In genomic region chr13:92734545-92734944, GRCh38 we compare ENCODE assay signal across 28 cellular contexts.
"Had no signal": no experiment of that assay in that cellular context is flagged by ENCODE, and none has a peak within 500 bp of the region (broad histone marks: within the 10 kb centered on the region; RNA-seq: fewer than 3 reads in every experiment).

No MANE protein-coding gene starts in this region.

- H3K27ac ChIP-seq: neural progenitor cell, ovary, parathyroid adenoma, psoas muscle, skin epidermis, suprapubic skin, testis, tibial artery, transverse colon, upper lobe of right lung, uterus had no signal

- DNase-seq: natural killer cell; occipital lobe; ovary; posterior cingulate gyrus; psoas muscle; right cardiac atrium; spleen; stimulated activated CD4-positive, alpha-beta T cell treated with anti-CD3 and anti-CD28 coated beads, Interleukin-12 subunit alpha, Interleukin-12 subunit beta, amount 100 ng/mL, for 4 hours; stimulated activated CD4-positive, alpha-beta T cell treated with anti-CD3 and anti-CD28 coated beads, Interleukin-1b, Interleukin-23, amount 100 ng/mL, for 48 hours; stimulated activated CD4-positive, alpha-beta T cell treated with anti-CD3 and anti-CD28 coated beads, Interleukin-4, amount 100 ng/mL, for 1 hour; stimulated activated CD4-positive, alpha-beta T cell treated with anti-CD3 and anti-CD28 coated beads, Interleukin-4, amount 100 ng/mL, for 4 hours; stimulated activated CD8-positive, alpha-beta memory T cell treated with anti-CD3 and anti-CD28 coated beads, Interleukin-4, amount 100 ng/mL, for 48 hours; stimulated activated naive CD4-positive, alpha-beta T cell; stimulated activated naive CD8-positive, alpha-beta T cell treated with anti-CD3 and anti-CD28 coated beads, Interleukin-15, amount 100 ng/mL, for 72 hours; stimulated activated naive CD8-positive, alpha-beta T cell treated with anti-CD3 and anti-CD28 coated beads, Interleukin-15, Interleukin-2, amounts not matched to agents 100 U/mL and 50 U/mL, for 24 hours; substantia nigra; testis; tibial artery; transverse colon; upper lobe of right lung; uterus had no signal

- H3K4me2 ChIP-seq: neural progenitor cell, smooth muscle cell had no signal

- H3K27me3 ChIP-seq: neural progenitor cell, ovary, spleen, suprapubic skin, testis, tibial artery, transverse colon, upper lobe of right lung, uterus had no signal

- H3K9me3 ChIP-seq: ovary, psoas muscle, testis, tibial artery, transverse colon, upper lobe of right lung, uterus had no signal

- H3K36me3 ChIP-seq: neural progenitor cell, ovary, spleen, suprapubic skin, tibial artery, transverse colon, upper lobe of right lung, uterus had no signal

- ATAC-seq: natural killer cell; psoas muscle; right cardiac atrium; sciatic nerve; stimulated activated memory B cell treated with anti-CD40 and anti-IgM and Interleukin-4, amounts not matched to agents 10 μg/mL and 1 μg/mL and 100 μg/mL, for 72 hours; stimulated activated naive CD8-positive, alpha-beta T cell treated with anti-CD3 and anti-CD28 coated beads, Interleukin-15, amount 100 ng/mL, for 72 hours; stimulated activated naive CD8-positive, alpha-beta T cell treated with anti-CD3 and anti-CD28 coated beads, Interleukin-15, Interleukin-2, amounts not matched to agents 100 U/mL and 50 U/mL, for 24 hours; upper lobe of right lung had no signal

- H3K4me3 ChIP-seq: neural progenitor cell, ovary, psoas muscle, skin epidermis, smooth muscle cell, spleen, suprapubic skin, testis, tibial artery, transverse colon, upper lobe of right lung, uterus had no signal

- H3K79me2 ChIP-seq: parathyroid adenoma had no signal

- H2AFZ ChIP-seq: neural progenitor cell, parathyroid adenoma had no signal

- H3K4me1 ChIP-seq: neural progenitor cell, parathyroid adenoma, psoas muscle, spleen, suprapubic skin, testis, tibial artery, transverse colon, upper lobe of right lung, uterus had no signal

- H3K9ac ChIP-seq: neural progenitor cell, parathyroid adenoma had no signal
